ENCODE assay signal across 12 cellular contexts in the genomic region with DNA sequence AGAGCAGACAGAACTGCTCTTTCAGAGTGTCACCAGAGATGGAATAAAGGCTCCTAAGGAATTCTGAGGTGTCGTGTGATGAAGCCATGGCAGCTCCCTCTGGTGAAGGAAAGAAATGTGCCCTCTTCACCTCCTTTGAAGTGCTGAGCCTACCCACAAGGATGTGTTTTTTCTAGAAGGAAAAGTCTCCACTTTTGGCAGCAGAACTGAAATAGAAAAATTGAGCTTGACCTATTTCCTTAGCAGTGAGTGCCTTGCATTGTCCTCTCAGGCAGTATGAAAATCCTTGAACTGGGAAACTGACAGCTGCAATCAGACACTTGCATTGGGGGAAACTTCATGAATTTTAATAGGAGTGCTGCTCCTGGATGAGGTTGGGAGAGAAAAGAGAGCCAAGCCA.
DNase-seq lines count a peak whose midpoint lies in the region; ATAC-seq and TF ChIP-seq lines count a peak whose summit lies in the region.
"Had no signal": no experiment of that assay in that cellular context is flagged by ENCODE, and none has a peak within 500 bp of the region (broad histone marks: within the 10 kb centered on the region; RNA-seq: fewer than 3 reads in every experiment).

No MANE protein-coding gene starts in this region.

- H3K27ac ChIP-seq in heart left ventricle (peak overlapping the region in 9 of 12 donors; percentile 11 to 70 (median 64)), dorsolateral prefrontal cortex (peak overlapping the region in 46 of 59 donors; percentile 8 to 86 (median 58)), uterus (peak overlapping the region; percentile 19 to 49)
- H3K27ac ChIP-seq: thoracic aorta had no signal

- DNase-seq in heart left ventricle (no peak), Right ventricle myocardium inferior (ENCODE audit: missing footprints) (no peak), dorsolateral prefrontal cortex (no peak), midbrain (lab: John Stamatoyannopoulos, UW) (peak; percentile 68), uterus (no peak), HuH-7.5 (ENCODE audit: low spot score) (no peak), NOMO-1 treated with DMSO at 0.1 percent for 48 hours (lab: John Stamatoyannopoulos, UW; ENCODE audit: unreplicated experiment) (no peak)
- no peak for DNase-seq in NK-92 treated with Interleukin-12 subunit alpha and Interleukin-12 subunit beta, amount 100 ng/mL, for 24 hours (lab: John Stamatoyannopoulos, UW)
- DNase-seq: activated CD4-positive, alpha-beta T cell treated with anti-CD3 and anti-CD28 coated beads for 4 hours; DND-41; NCI-H2029 treated with DMSO at 0.1 percent for 48 hours had no signal

- TF ChIP-seq CTCF in heart left ventricle (IDR thresholded peaks at IDR 0.05) (no peak), dorsolateral prefrontal cortex (IDR thresholded peaks at IDR 0.05 in 54 of 56, conservative IDR thresholded peaks at IDR 0.05 in 2 of 56; ENCODE audit: low read depth in 1 of 56, partially characterized antibody in 56 of 56) (no peak), uterus (IDR thresholded peaks at IDR 0.05) (no peak)

- H3K36me3 ChIP-seq in heart left ventricle (no peaks in the 10 kb centered on the region), uterus (no peaks in the 10 kb centered on the region)
- H3K36me3 ChIP-seq: thoracic aorta had no signal

- peaks cover 0 to 53% (median 43%) of the 10 kb centered on the region in 12 donors for H3K4me1 ChIP-seq in heart left ventricle
- H3K4me1 ChIP-seq in uterus: peaks cover 0 to 6% of the 10 kb centered on the region in 2 donors

- no peak for TF ChIP-seq POLR2A in heart left ventricle (IDR thresholded peaks at IDR 0.05)
- TF ChIP-seq POLR2A in uterus (IDR thresholded peaks at IDR 0.05): no peak

- intact Hi-C loops in heart left ventricle (cut with DNase I) (loop anchor here in 3 of 10 donors (5.0 to 10.0 kb wide), 3 partner anchors 89 to 99 kb away; a partner anchor contains a TSS), Right ventricle myocardium inferior (cut with DNase I) (no loop called here), dorsolateral prefrontal cortex (cut with DNase I) (no loop called here), uterus (cut with DNase I; ENCODE audit: low total_unique reads) (no loop called here)

- no peaks in the 10 kb centered on the region for H3K27me3 ChIP-seq in heart left ventricle
- H3K27me3 ChIP-seq in dorsolateral prefrontal cortex: no peaks in the 10 kb centered on the region
- H3K27me3 ChIP-seq in uterus: no peaks in the 10 kb centered on the region

- peak in 3 of 4 donors; percentile 23 to 41 (median 29) for ATAC-seq in heart left ventricle
- ATAC-seq in Right ventricle myocardium inferior: no peak

- H3K4me3 ChIP-seq in heart left ventricle (no peak overlapping the region), dorsolateral prefrontal cortex (peak overlapping the region in 1 of 59 donors; percentile 3), uterus (no peak overlapping the region)
- H3K4me3 ChIP-seq: thoracic aorta had no signal

- WGBS in heart left ventricle, 4 donors: 37 to 50% (median 42%) methylated on average over 1 of the region's 1 CpG

- H3K9me3 ChIP-seq in heart left ventricle: no peaks in the 10 kb centered on the region
- H3K9me3 ChIP-seq in uterus: no peaks in the 10 kb centered on the region
- H3K9me3 ChIP-seq: thoracic aorta had no signal
